8 cellular contexts compared by ENCODE assay signal in genomic region chr7:32500922-32501341, GRCh38. TPM values are rescaled to one million over a fixed set of nuclear protein-coding genes. Genes with fewer than 3 reads are reported as not detected.
A peak's percentile ranks its signal among the peaks of the same experiment; 100 is the strongest.
DNase-seq lines count a peak whose midpoint lies in the region; ATAC-seq and TF ChIP-seq lines count a peak whose summit lies in the region.

No MANE protein-coding gene starts in this region.

- ATAC-seq in GM18519 (IDR thresholded peaks at IDR 0.05; ENCODE audit: low FRiP score, unreplicated experiment): peak; percentile 49
- ATAC-seq in HG02798 (IDR thresholded peaks at IDR 0.05; ENCODE audit: poor library complexity, unreplicated experiment): peak; percentile 58
- ATAC-seq in esophagus mucosa: peak; percentile 28
- no peak for ATAC-seq in thoracic aorta (ENCODE audit: insufficient number of reproducible peaks, low FRiP score, low read depth)

- H3K36me3 ChIP-seq in OCI-LY3 (replicated peaks; ENCODE audit: low read depth, low read length) (no peaks in the 10 kb centered on the region), thoracic aorta (no peaks in the 10 kb centered on the region)

- TF ChIP-seq CTCF in OCI-LY3 (IDR thresholded peaks at IDR 0.05; ENCODE audit: low read depth, low read length): no peak
- TF ChIP-seq CTCF in thoracic aorta (IDR thresholded peaks at IDR 0.05): no peak

- peaks cover 16% of the 10 kb centered on the region for H4K20me1 ChIP-seq in OCI-LY3 (ENCODE audit: insufficient read depth, low read length)

- H3K27ac ChIP-seq in OCI-LY3 (ENCODE audit: low read length): peak overlapping the region; percentile 28; the same call in 1 of the 2 replicates
- H3K27ac ChIP-seq in thoracic aorta: peak overlapping the region; percentile 41 to 58

- H3K4me3 ChIP-seq in OCI-LY3 (ENCODE audit: low read length): no peak overlapping the region
- H3K4me3 ChIP-seq in thoracic aorta: peak overlapping the region; percentile 1

- DNase-seq in thoracic aorta (ENCODE audit: low spot score): no peak
- no peak for DNase-seq in activated CD4-positive, alpha-beta T cell treated with anti-CD3 and anti-CD28 coated beads, Interleukin-2, amount 50 U/mL, for 48 hours
- no peak for DNase-seq in NK-92 treated with Interleukin-12 subunit alpha and Interleukin-12 subunit beta, amount 100 ng/mL, for 24 hours (lab: John Stamatoyannopoulos, UW)
- DNase-seq in NCI-H69 (lab: John Stamatoyannopoulos, UW): no peak

- H2AFZ ChIP-seq in OCI-LY3 (ENCODE audit: low read depth, low read length): no peak overlapping the region

- H3K4me1 ChIP-seq in OCI-LY3 (ENCODE audit: low read length) (peaks cover 14% of the 10 kb centered on the region), thoracic aorta (ENCODE audit: control insufficient read depth in 1 of 2, low read depth in 2 of 2) (peaks cover 35 to 37% of the 10 kb centered on the region in 2 donors)

- H3K27me3 ChIP-seq in OCI-LY3 (ENCODE audit: low read depth, low read length) (no peaks in the 10 kb centered on the region), thoracic aorta (replicated peaks; ENCODE audit: insufficient read depth) (no peaks in the 10 kb centered on the region)

- no peaks in the 10 kb centered on the region for H3K9me3 ChIP-seq in OCI-LY3 (ENCODE audit: insufficient read depth, low read length)
- H3K9me3 ChIP-seq in thoracic aorta: no peaks in the 10 kb centered on the region

- peak overlapping the region; percentile 28; the same call in 1 of the 2 replicates for H3K4me2 ChIP-seq in OCI-LY3 (ENCODE audit: low read length)

- no peak overlapping the region for H3K9ac ChIP-seq in OCI-LY3 (ENCODE audit: low read length)

- H3K79me2 ChIP-seq in OCI-LY3 (ENCODE audit: low read length): peaks cover 79% of the 10 kb centered on the region

RNA-seq across cellular contexts. Expression of gene AVL9, which starts 5.6 kb away (rescaled TPM):
- total RNA-seq in esophagus mucosa: 24.9 TPM
- 10 to 100 TPM; 18.3 to 19.5 TPM for total RNA-seq in thoracic aorta

RNA-seq across cellular contexts. Expression of gene LSM5, which starts 10.8 kb away (rescaled TPM):
- total RNA-seq in esophagus mucosa: 41.3 TPM
- 10 to 100 TPM in 1 of 2 donors, 1 to 10 TPM in 1; 9.2 to 11.3 TPM for total RNA-seq in thoracic aorta
